2 cellular contexts compared by ENCODE assay signal in the genomic region with DNA sequence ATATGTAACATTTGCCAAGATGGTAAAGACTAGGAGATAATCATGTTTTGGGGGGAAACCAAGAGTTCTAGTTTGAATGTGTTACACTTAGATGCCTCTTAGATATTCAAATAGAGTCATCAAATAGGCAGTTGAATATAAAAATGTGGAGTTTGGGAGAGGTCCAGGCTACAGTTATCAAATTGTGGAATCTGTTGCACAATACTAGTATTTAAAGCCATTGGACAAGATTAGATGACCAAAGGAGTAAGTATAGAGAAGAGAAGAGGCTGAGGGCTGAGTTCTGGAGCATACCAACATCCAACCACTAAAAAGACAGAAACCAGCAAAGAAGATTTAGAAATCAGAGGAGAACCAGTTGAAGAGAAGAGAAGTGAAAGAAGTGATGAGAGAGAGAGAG.
TF ChIP-seq lines count a peak whose summit lies in the region.

No MANE protein-coding gene starts in this region.

TF ChIP-seq in IMR-90, 13 proteins besides CTCF, POLR2A, EP300 and RAD21 (continued from another document):
- TF ChIP-seq CEBPB (IDR thresholded peaks at IDR 0.05; ENCODE audit: low read depth, low read length): 0 out of 2 replicates have a peak, but pooled peaks have one; percentile 16
- TF ChIP-seq, protein P1, sequence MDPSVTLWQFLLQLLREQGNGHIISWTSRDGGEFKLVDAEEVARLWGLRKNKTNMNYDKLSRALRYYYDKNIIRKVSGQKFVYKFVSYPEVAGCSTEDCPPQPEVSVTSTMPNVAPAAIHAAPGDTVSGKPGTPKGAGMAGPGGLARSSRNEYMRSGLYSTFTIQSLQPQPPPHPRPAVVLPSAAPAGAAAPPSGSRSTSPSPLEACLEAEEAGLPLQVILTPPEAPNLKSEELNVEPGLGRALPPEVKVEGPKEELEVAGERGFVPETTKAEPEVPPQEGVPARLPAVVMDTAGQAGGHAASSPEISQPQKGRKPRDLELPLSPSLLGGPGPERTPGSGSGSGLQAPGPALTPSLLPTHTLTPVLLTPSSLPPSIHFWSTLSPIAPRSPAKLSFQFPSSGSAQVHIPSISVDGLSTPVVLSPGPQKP (IDR thresholded peaks at IDR 0.05; ENCODE audit: borderline replicate concordance, low read depth, low read length): no peak

TF ChIP-seq in K562, 482 proteins besides CTCF, POLR2A, EP300 and RAD21 (continued from another document):
- TF ChIP-seq, protein P2, sequence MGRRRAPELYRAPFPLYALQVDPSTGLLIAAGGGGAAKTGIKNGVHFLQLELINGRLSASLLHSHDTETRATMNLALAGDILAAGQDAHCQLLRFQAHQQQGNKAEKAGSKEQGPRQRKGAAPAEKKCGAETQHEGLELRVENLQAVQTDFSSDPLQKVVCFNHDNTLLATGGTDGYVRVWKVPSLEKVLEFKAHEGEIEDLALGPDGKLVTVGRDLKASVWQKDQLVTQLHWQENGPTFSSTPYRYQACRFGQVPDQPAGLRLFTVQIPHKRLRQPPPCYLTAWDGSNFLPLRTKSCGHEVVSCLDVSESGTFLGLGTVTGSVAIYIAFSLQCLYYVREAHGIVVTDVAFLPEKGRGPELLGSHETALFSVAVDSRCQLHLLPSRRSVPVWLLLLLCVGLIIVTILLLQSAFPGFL (CRISPR knock-in tag; IDR thresholded peaks at IDR 0.05): no peak
